In genomic region chr3:127834771-127835170, GRCh38 we compare ENCODE assay signal across 22 cellular contexts. TPM values are rescaled to one million over a fixed set of nuclear protein-coding genes. Genes with fewer than 3 reads are reported as not detected.
DNase-seq lines count a peak whose midpoint lies in the region; ATAC-seq, FAIRE-seq and TF ChIP-seq lines count a peak whose summit lies in the region.
"Had no signal": no experiment of that assay in that cellular context is flagged by ENCODE, and none has a peak within 500 bp of the region (broad histone marks: within the 10 kb centered on the region; RNA-seq: fewer than 3 reads in every experiment).

No MANE protein-coding gene starts in this region.

- TF ChIP-seq CTCF in HepG2 (CRISPR knock-in tag; IDR thresholded peaks at IDR 0.05), result no peak
- no peak for TF ChIP-seq CTCF in right lobe of liver (IDR thresholded peaks at IDR 0.05)
- no peak for TF ChIP-seq CTCF in stomach (IDR thresholded peaks at IDR 0.05)
- TF ChIP-seq CTCF in PC-9 (conservative IDR thresholded peaks at IDR 0.05), result no peak

- 41% methylated on average over 4 of the region's 4 CpGs for WGBS in HepG2 (ENCODE audit: low lambda C conversion rate)
- WGBS in right lobe of liver (ENCODE audit: insufficient coverage, low coverage, low lambda C conversion rate, missing lambda C conversion rate), result 93% methylated on average over 4 of the region's 4 CpGs
- 77 to 91% (median 85%) methylated on average over 4 of the region's 4 CpGs for WGBS in stomach, 5 donors

- H3K9me2 ChIP-seq in PC-9 (ENCODE audit: insufficient read depth), result no peaks in the 10 kb centered on the region

- no peak overlapping the region for H2AFZ ChIP-seq in HepG2 (ENCODE audit: low read length)
- H2AFZ ChIP-seq in PC-9, result no peak overlapping the region

- in situ Hi-C loops in HepG2 (cut with HindIII; ENCODE audit: extremely low pct_ligation_motif_present, low pct_unique_long_range_greater_than_20kb), result loop anchor here (5.0 kb wide), 1 partner anchor 142 kb away; no protein-coding TSS in a partner anchor

- POLR2A ChIA-PET in HepG2 (lab: Yijun Ruan, JAX) (no interaction called here), PC-9 (lab: Charles Lee; ENCODE audit: unreplicated experiment) (no interaction called here)

- H4K20me1 ChIP-seq in HepG2 (ENCODE audit: insufficient read depth, low read length), result no peaks in the 10 kb centered on the region
- H4K20me1 ChIP-seq in PC-9 (ENCODE audit: insufficient read depth), result no peaks in the 10 kb centered on the region
- H4K20me1 ChIP-seq: BLaER1 treated with 17β-estradiol and CSF1 and Interleukin-3, amounts not matched to agents 10 nM and 100 nM had no signal

- TF ChIP-seq EP300 in HepG2 (IDR thresholded peaks at IDR 0.05; ENCODE audit: low read depth in 2 of 2, low read length in 2 of 2) (no peak), HepG2 (CRISPR knock-in tag; IDR thresholded peaks at IDR 0.05; ENCODE audit: borderline replicate concordance) (no peak), stomach (IDR thresholded peaks at IDR 0.05) (no peak)

- H3K4me2 ChIP-seq in HepG2 (ENCODE audit: low read depth, low read length) (no peak overlapping the region), PC-9 (no peak overlapping the region)
- H3K4me2 ChIP-seq: BLaER1 treated with 17β-estradiol and CSF1 and Interleukin-3, amounts not matched to agents 10 nM and 100 nM had no signal

- CTCF ChIA-PET in HepG2 (lab: Yijun Ruan, JAX; ENCODE audit: low intra/inter-chr PET ratio, low total read pairs), result no interaction called here
- CTCF ChIA-PET in PC-9 (lab: Charles Lee), result no interaction called here

- H3K9ac ChIP-seq in HepG2 (ENCODE audit: insufficient read depth, low read depth, low read length), result no peak overlapping the region
- H3K9ac ChIP-seq: BLaER1 treated with 17β-estradiol and CSF1 and Interleukin-3, amounts not matched to agents 10 nM and 100 nM had no signal

- H3K9me3 ChIP-seq in HepG2 (ENCODE audit: low read length) (no peaks in the 10 kb centered on the region), right lobe of liver (no peaks in the 10 kb centered on the region), stomach (peaks cover 0 to 7% (median 3%) of the 10 kb centered on the region in 4 donors), PC-9 (ENCODE audit: insufficient read depth, low read depth) (peaks cover 9% of the 10 kb centered on the region; the same call in 1 of the 2 replicates)

- H3K27ac ChIP-seq in HepG2 (ENCODE audit: extremely low read length, insufficient read depth, low read length) (peak overlapping the region; percentile 19), right lobe of liver (peak overlapping the region in 1 of 3 donors; percentile 74), stomach (peak overlapping the region; percentile 2 to 78 (median 73)), PC-9 (no peak overlapping the region)
- H3K27ac ChIP-seq: 22Rv1; ascending aorta; BLaER1 treated with 17β-estradiol and CSF1 and Interleukin-3, amounts not matched to agents 10 nM and 100 nM; SK-N-MC had no signal

- no peak for FAIRE-seq in HepG2 (lab: Jason Lieb, UNC)
- FAIRE-seq: colon, keratinocyte had no signal

- H3K79me2 ChIP-seq in HepG2 (ENCODE audit: insufficient read depth, low read length) (no peaks in the 10 kb centered on the region), PC-9 (ENCODE audit: low read depth) (no peaks in the 10 kb centered on the region)

- TF ChIP-seq RAD21 in HepG2 (CRISPR knock-in tag; IDR thresholded peaks at IDR 0.05), result no peak

- H3K36me3 ChIP-seq in HepG2 (replicated peaks in 1 of 2; ENCODE audit: control insufficient read depth in 1 of 2, insufficient read depth in 2 of 2, low read length in 2 of 2) (no peaks in the 10 kb centered on the region), right lobe of liver (no peaks in the 10 kb centered on the region), stomach (no peaks in the 10 kb centered on the region), PC-9 (ENCODE audit: low read depth) (no peaks in the 10 kb centered on the region)
- H3K36me3 ChIP-seq: ascending aorta; BLaER1 treated with 17β-estradiol and CSF1 and Interleukin-3, amounts not matched to agents 10 nM and 100 nM had no signal

- BruUV-seq in HepG2 (replicated peaks; lab: Mats Ljungman, UMichigan) (no TSS peak), PC-9 (replicated peaks; lab: Mats Ljungman, UMichigan) (no TSS peak)

- intact Hi-C loops in HepG2 (cut with micrococcal nuclease; ENCODE audit: unreplicated experiment) (loop anchor here (10.0 kb wide), 1 partner anchor 140 kb away; no protein-coding TSS in a partner anchor), right lobe of liver (cut with DNase I) (loop anchor here in 1 of 2 donors (10.0 kb wide), 1 partner anchor 140 kb away; no protein-coding TSS in a partner anchor), stomach (cut with DNase I; ENCODE audit: low total_unique reads) (loop anchor here (10.0 kb wide), 1 partner anchor 260 kb away; no protein-coding TSS in a partner anchor), PC-9 (cut with micrococcal nuclease; ENCODE audit: unreplicated experiment) (no loop called here)

- TF ChIP-seq POLR2A in HepG2 (IDR thresholded peaks at IDR 0.05; ENCODE audit: insufficient read depth in 1 of 2, low read depth in 2 of 2, low read length in 2 of 2) (no peak), right lobe of liver (IDR thresholded peaks at IDR 0.05) (no peak), stomach (IDR thresholded peaks at IDR 0.05) (no peak)

- H3F3A ChIP-seq in PC-9 (ENCODE audit: insufficient read depth, low read depth), result no peaks in the 10 kb centered on the region

- H3K4me1 ChIP-seq in HepG2 (ENCODE audit: insufficient read depth, low read length) (peaks cover 26% of the 10 kb centered on the region), right lobe of liver (peaks cover 0 to 49% (median 2%) of the 10 kb centered on the region in 4 donors), stomach (peaks cover 9 to 34% (median 13%) of the 10 kb centered on the region in 4 donors), PC-9 (replicated peaks; ENCODE audit: insufficient read depth) (no peaks in the 10 kb centered on the region)
- H3K4me1 ChIP-seq: ascending aorta had no signal

- no peak; the same call in 2 of the 3 replicates for ATAC-seq in HepG2
- ATAC-seq in right lobe of liver, result no peak
- peak; percentile 12 for ATAC-seq in HG02571 (IDR thresholded peaks at IDR 0.05; ENCODE audit: unreplicated experiment)
- peak; percentile 12 for ATAC-seq in HG03439 (IDR thresholded peaks at IDR 0.05; ENCODE audit: unreplicated experiment)

- DNase-seq in HepG2 (ENCODE audit: low spot score) (no peak), right lobe of liver (no peak), stomach (no peak), PC-9 (no peak), dermis blood vessel endothelial cell (no peak), T1000 (lab: John Stamatoyannopoulos, UW) (no peak)
- DNase-seq: activated CD4-positive, alpha-beta T cell treated with anti-CD3 and anti-CD28 coated beads, Interleukin-2, amount 10 ng/mL, durations not matched to agents 7 days and 5 days; activated naive CD4-positive, alpha-beta T cell treated with anti-CD3 and anti-CD28 coated beads for 36 hours; DMS153; KG1; mesenchymal stem cell; NCI-H1092 treated with DMSO at 0.1 percent for 48 hours; NCI-H526 treated with DMSO at 0.1 percent for 48 hours; nephron progenitor cell had no signal

- H3K27me3 ChIP-seq in HepG2 (ENCODE audit: control insufficient read depth in 1 of 2, insufficient read depth in 2 of 2, low read length in 2 of 2), result no peaks in the 10 kb centered on the region; a peak in 1 of 5 replicates
- H3K27me3 ChIP-seq in right lobe of liver, result no peaks in the 10 kb centered on the region
- no peaks in the 10 kb centered on the region for H3K27me3 ChIP-seq in stomach
- no peaks in the 10 kb centered on the region for H3K27me3 ChIP-seq in PC-9 (ENCODE audit: insufficient read depth, low read depth)
- H3K27me3 ChIP-seq: ascending aorta; BLaER1 treated with 17β-estradiol and CSF1 and Interleukin-3, amounts not matched to agents 10 nM and 100 nM had no signal

- H3K4me3 ChIP-seq in HepG2 (replicated peaks in 1 of 3; ENCODE audit: insufficient read depth in 1 of 3, low read depth in 2 of 3, low read length in 3 of 3), result no peak overlapping the region
- no peak overlapping the region for H3K4me3 ChIP-seq in right lobe of liver
- H3K4me3 ChIP-seq in stomach, result no peak overlapping the region
- H3K4me3 ChIP-seq in PC-9, result no peak overlapping the region
- H3K4me3 ChIP-seq: ascending aorta; BLaER1 treated with 17β-estradiol and CSF1 and Interleukin-3, amounts not matched to agents 10 nM and 100 nM; SK-N-MC had no signal

TF ChIP-seq in HepG2, 621 proteins besides CTCF, POLR2A, EP300 and RAD21 (continues in another document):
- no peak for TF ChIP-seq ZNF496 (CRISPR knock-in tag; IDR thresholded peaks at IDR 0.05; ENCODE audit: insufficient replicate concordance)
- no peak for TF ChIP-seq ZNF550 (CRISPR knock-in tag; IDR thresholded peaks at IDR 0.05; ENCODE audit: borderline replicate concordance)

RNA-seq across cellular contexts. Expression of gene MGLL, which starts 12.5 kb away (rescaled TPM):
- total RNA-seq in HepG2 (2016; rRNA removed; fragmentation: Illumina TruSeq; extraction: Trizol), result not detected in 2 replicates
- not detected in 2 replicates for total RNA-seq in HepG2 (2016; cell fraction: cytosol; rRNA removed; fragmentation: Illumina TruSeq; extraction: Trizol; ENCODE audit: low read depth)
- not detected in 2 replicates for total RNA-seq in HepG2 (2016; cell fraction: insoluble cytoplasmic fraction; rRNA removed; fragmentation: Illumina TruSeq; extraction: Trizol)
- not detected in 2 replicates for total RNA-seq in HepG2 (2016; cell fraction: membrane; rRNA removed; fragmentation: Illumina TruSeq; extraction: Trizol)
- not detected in 2 replicates for total RNA-seq in HepG2 (2016; cell fraction: nucleus; rRNA removed; fragmentation: Illumina TruSeq; extraction: Trizol)
- not detected in 2 replicates for polyA plus RNA-seq in HepG2 (2011; rRNA removed)
- 0.08 TPM in 1 of 2 replicates, not detected in the other for polyA plus RNA-seq in HepG2 (2011; cell fraction: cytosol; rRNA removed)
- 0.09 TPM in 1 of 2 replicates, not detected in the other for polyA plus RNA-seq in HepG2 (2011; cell fraction: nucleus; rRNA removed)
- polyA plus RNA-seq in HepG2 (2012), result 0.04 TPM in 1 of 2 replicates, not detected in the other
- polyA plus RNA-seq in HepG2 (2016; cell fraction: cytosol; fragmentation: Illumina TruSeq; extraction: Trizol; ENCODE audit: low read depth), result not detected in 2 replicates
- not detected in 2 replicates for polyA plus RNA-seq in HepG2 (2016; cell fraction: insoluble cytoplasmic fraction; fragmentation: Illumina TruSeq; extraction: Trizol; ENCODE audit: low read depth)
- not detected in 2 replicates for polyA plus RNA-seq in HepG2 (2016; cell fraction: membrane; fragmentation: Illumina TruSeq; extraction: Trizol; ENCODE audit: low read depth)
- not detected in 2 replicates for polyA plus RNA-seq in HepG2 (2016; cell fraction: nucleus; fragmentation: Illumina TruSeq; extraction: Trizol; ENCODE audit: insufficient read depth, low read depth)
- 47.9 TPM in 1 of 2 replicates, not detected in the other for polyA minus RNA-seq in HepG2 (2011; rRNA and poly(A)+ RNA removed; ENCODE audit: low replicate concordance)
- 0.26 TPM in 1 of 2 replicates, not detected in the other for polyA minus RNA-seq in HepG2 (2011; cell fraction: cytosol; rRNA and poly(A)+ RNA removed)
- polyA minus RNA-seq in HepG2 (2011; cell fraction: nucleus; rRNA and poly(A)+ RNA removed), result 0.12 and 0.52 TPM in 2 replicates
- total RNA-seq in right lobe of liver, result 100 to 1,000 TPM in 5 of 6 experiments, 10 to 100 TPM in 1; 97.0 to 168 (median 115) TPM
- total RNA-seq in stomach, result 100 to 1,000 TPM in 1 of 5 donors, 10 to 100 TPM in 4; 10.5 to 118 (median 55.1) TPM
- polyA plus RNA-seq in stomach, result 10 to 100 TPM; 17.3 to 50.9 (median 25.0) TPM
- 28.2 and 30.7 TPM in 2 replicates for total RNA-seq in PC-9 (2021)
- 35.7 and 73.0 TPM in 2 replicates for total RNA-seq in dermis blood vessel endothelial cell

Comparison
In these comparisons a context has a peak if more than half of its experiments do, and no peak if none do; other contexts are left out.
1. RNA of gene MGLL, which starts 12.5 kb away (total RNA-seq): 97.0 to 168 TPM in right lobe of liver, 10.5 to 118 TPM in stomach, 35.7 to 73.0 TPM in dermis blood vessel endothelial cell and 28.2 to 30.7 TPM in PC-9; not detected in HepG2; every median in the first group is over 10 times any median in the second.
2. ATAC-seq: peak in HG02571 (single experiment) and HG03439 (single experiment); none in HepG2 (single experiment) and right lobe of liver (0 of 4).